30 cellular contexts compared by ENCODE assay signal in genomic region chr2:213696427-213696826, GRCh38.
DNase-seq lines count a peak whose midpoint lies in the region; ATAC-seq and FAIRE-seq lines count a peak whose summit lies in the region.
"Had no signal": no experiment of that assay in that cellular context is flagged by ENCODE, and none has a peak within 500 bp of the region (broad histone marks: within the 10 kb centered on the region; RNA-seq: fewer than 3 reads in every experiment).

No MANE protein-coding gene starts in this region.

- POLR2A ChIA-PET in activated CD8-positive, alpha-beta T cell treated with anti-CD3 and anti-CD28 coated beads, Interleukin-2, amount 10 ng/mL, durations not matched to agents 7 days and 5 days (lab: Charles Lee) = no interaction called here

- no peak overlapping the region for H3K27ac Mint-ChIP-seq in activated CD8-positive, alpha-beta T cell treated with anti-CD3 and anti-CD28 coated beads, Interleukin-2, amount 10 ng/mL, durations not matched to agents 7 days and 5 days
- H3K27ac Mint-ChIP-seq: activated naive CD8-positive, alpha-beta T cell treated with anti-CD3 and anti-CD28 coated beads, Interleukin-2, amount 10 ng/mL, durations not matched to agents 7 days and 5 days; activated T-helper 1 cell treated with anti-CD3 and anti-CD28 coated beads, Interleukin-12 subunit alpha, Interleukin-12 subunit beta, Interleukin-2, Interleukin-4 antibody, amounts not matched to agents 30 ng/mL and 10 ng/mL and 1 ng/mL, durations not matched to agents 14 hours and 24 hours and 36 hours; CD4-positive, CD25-positive, alpha-beta regulatory T cell had no signal

- DNase-seq in NOMO-1 (lab: John Stamatoyannopoulos, UW; ENCODE audit: unreplicated experiment in 2 of 2) (no peak), frontal cortex (ENCODE audit: low spot score in 2 of 2) (no peak)
- DNase-seq in activated CD8-positive, alpha-beta T cell treated with anti-CD3 and anti-CD28 coated beads, Interleukin-2, amount 10 ng/mL, durations not matched to agents 7 days and 5 days = no peak
- DNase-seq in activated CD4-positive, alpha-beta T cell treated with anti-CD3 and anti-CD28 coated beads for 4 hours = no peak
- DNase-seq: activated CD4-positive, CD25-positive, alpha-beta regulatory T cell; activated CD8-positive, alpha-beta memory T cell treated with anti-CD3 and anti-CD28 coated beads for 24 hours; activated naive CD8-positive, alpha-beta T cell treated with anti-CD3 and anti-CD28 coated beads, Interleukin-2, amount 10 ng/mL, durations not matched to agents 7 days and 5 days; brain microvascular endothelial cell; CD4-positive, CD25-positive, alpha-beta regulatory T cell; hippocampal formation; Kasumi-1; mesendoderm; NCI-H1105 treated with DMSO at 0.1 percent for 48 hours; NCI-H2107; NCI-H526 treated with DMSO at 0.1 percent for 48 hours; OCI-M1; SIG-M5; small intestine; stimulated activated CD8-positive, alpha-beta memory T cell treated with anti-CD3 and anti-CD28 coated beads, Interleukin-4, amount 100 ng/mL, for 48 hours; substantia nigra had no signal

- no peaks in the 10 kb centered on the region for H3K4me1 Mint-ChIP-seq in activated CD8-positive, alpha-beta T cell treated with anti-CD3 and anti-CD28 coated beads, Interleukin-2, amount 10 ng/mL, durations not matched to agents 7 days and 5 days (ENCODE audit: low read depth)
- H3K4me1 Mint-ChIP-seq: activated naive CD8-positive, alpha-beta T cell treated with anti-CD3 and anti-CD28 coated beads, Interleukin-2, amount 10 ng/mL, durations not matched to agents 7 days and 5 days; CD4-positive, CD25-positive, alpha-beta regulatory T cell had no signal

- CTCF ChIA-PET in activated CD8-positive, alpha-beta T cell treated with anti-CD3 and anti-CD28 coated beads, Interleukin-2, amount 10 ng/mL, durations not matched to agents 7 days and 5 days (lab: Charles Lee) = no interaction called here

- H3K27me3 Mint-ChIP-seq in activated CD8-positive, alpha-beta T cell treated with anti-CD3 and anti-CD28 coated beads, Interleukin-2, amount 10 ng/mL, durations not matched to agents 7 days and 5 days (ENCODE audit: low read depth) = no peaks in the 10 kb centered on the region
- H3K27me3 Mint-ChIP-seq: activated naive CD8-positive, alpha-beta T cell treated with anti-CD3 and anti-CD28 coated beads, Interleukin-2, amount 10 ng/mL, durations not matched to agents 7 days and 5 days; CD4-positive, CD25-positive, alpha-beta regulatory T cell had no signal

- ATAC-seq in GM18508 (IDR thresholded peaks at IDR 0.05; ENCODE audit: insufficient read depth, unreplicated experiment) = peak; percentile 54
- ATAC-seq in GM19455 (IDR thresholded peaks at IDR 0.05; ENCODE audit: unreplicated experiment) = peak; percentile 56
- peak; percentile 85 for ATAC-seq in HG02798 (IDR thresholded peaks at IDR 0.05; ENCODE audit: poor library complexity, unreplicated experiment)
- ATAC-seq in HG03439 (IDR thresholded peaks at IDR 0.05; ENCODE audit: unreplicated experiment) = peak; percentile 79
- ATAC-seq in activated CD8-positive, alpha-beta T cell treated with anti-CD3 and anti-CD28 coated beads, Interleukin-2, amount 10 ng/mL, durations not matched to agents 7 days and 5 days = no peak
- ATAC-seq: HCT116 had no signal

- no peak overlapping the region for H3K4me3 Mint-ChIP-seq in activated CD8-positive, alpha-beta T cell treated with anti-CD3 and anti-CD28 coated beads, Interleukin-2, amount 10 ng/mL, durations not matched to agents 7 days and 5 days
- H3K4me3 Mint-ChIP-seq: activated naive CD8-positive, alpha-beta T cell treated with anti-CD3 and anti-CD28 coated beads, Interleukin-2, amount 10 ng/mL, durations not matched to agents 7 days and 5 days; activated T-helper 1 cell treated with anti-CD3 and anti-CD28 coated beads, Interleukin-12 subunit alpha, Interleukin-12 subunit beta, Interleukin-2, Interleukin-4 antibody, amounts not matched to agents 30 ng/mL and 10 ng/mL and 1 ng/mL, durations not matched to agents 14 hours and 24 hours and 36 hours; CD4-positive, CD25-positive, alpha-beta regulatory T cell had no signal

- H3K36me3 Mint-ChIP-seq in activated CD8-positive, alpha-beta T cell treated with anti-CD3 and anti-CD28 coated beads, Interleukin-2, amount 10 ng/mL, durations not matched to agents 7 days and 5 days (ENCODE audit: low read depth) = no peaks in the 10 kb centered on the region
- H3K36me3 Mint-ChIP-seq: activated naive CD8-positive, alpha-beta T cell treated with anti-CD3 and anti-CD28 coated beads, Interleukin-2, amount 10 ng/mL, durations not matched to agents 7 days and 5 days; CD4-positive, CD25-positive, alpha-beta regulatory T cell had no signal

- H3K9me3 Mint-ChIP-seq in activated CD8-positive, alpha-beta T cell treated with anti-CD3 and anti-CD28 coated beads, Interleukin-2, amount 10 ng/mL, durations not matched to agents 7 days and 5 days (ENCODE audit: insufficient read depth) = no peaks in the 10 kb centered on the region
- H3K9me3 Mint-ChIP-seq: activated naive CD8-positive, alpha-beta T cell treated with anti-CD3 and anti-CD28 coated beads, Interleukin-2, amount 10 ng/mL, durations not matched to agents 7 days and 5 days; activated T-helper 1 cell treated with anti-CD3 and anti-CD28 coated beads, Interleukin-12 subunit alpha, Interleukin-12 subunit beta, Interleukin-2, Interleukin-4 antibody, amounts not matched to agents 30 ng/mL and 10 ng/mL and 1 ng/mL, durations not matched to agents 14 hours and 24 hours and 36 hours had no signal

- no peak for FAIRE-seq in frontal cortex (lab: Jason Lieb, UNC)
- FAIRE-seq: GM18507, HTR-8/SVneo, keratinocyte, small intestine, urothelium cell line had no signal
